In genomic region chr3:141537866-141538265, GRCh38 we compare ENCODE assay signal across 17 cellular contexts. TPM values are rescaled to one million over a fixed set of nuclear protein-coding genes. Genes with fewer than 3 reads are reported as not detected.
DNase-seq lines count a peak whose midpoint lies in the region; ATAC-seq, FAIRE-seq and TF ChIP-seq lines count a peak whose summit lies in the region.
"Had no signal": no experiment of that assay in that cellular context is flagged by ENCODE, and none has a peak within 500 bp of the region (broad histone marks: within the 10 kb centered on the region; RNA-seq: fewer than 3 reads in every experiment).

No MANE protein-coding gene starts in this region.

- dilution Hi-C loops in endothelial cell of umbilical vein (cut with MboI; ENCODE audit: extremely low pct_ligation_motif_present, low sequenced_read_pairs): no loop called here

- no peak for DNase-seq in A549 (ENCODE audit: low read depth in 1 of 2, low spot score in 1 of 2)
- DNase-seq in HCT116 (ENCODE audit: low read depth, low spot score): no peak
- DNase-seq in endothelial cell of umbilical vein (ENCODE audit: low read depth, low spot score): no peak
- no peak for DNase-seq in glutamatergic neuron
- no peak for DNase-seq in cerebellar nuclear complex (lab: John Stamatoyannopoulos, UW)
- no peak for DNase-seq in HuH-7.5 (ENCODE audit: low spot score)
- no peak for DNase-seq in NCI-H187 treated with DMSO at 0.1 percent for 48 hours (lab: John Stamatoyannopoulos, UW)
- DNase-seq: CD8-positive, alpha-beta memory T cell; DMS79; H7; NCI-H1105 treated with DMSO at 0.1 percent for 48 hours; NCI-H1694; NCI-H2107; NCI-H524; RPMI8226; SIG-M5 had no signal

- peaks cover 2% of the 10 kb centered on the region for H3K27me3 Mint-ChIP-seq in glutamatergic neuron (ENCODE audit: unreplicated experiment)
- H3K27me3 Mint-ChIP-seq: CD8-positive, alpha-beta memory T cell had no signal

- BruUV-seq in HCT116 (replicated peaks; lab: Mats Ljungman, UMichigan) (no TSS peak), endothelial cell of umbilical vein (replicated peaks; lab: Mats Ljungman, UMichigan) (no TSS peak)

- POLR2A ChIA-PET in A549 (lab: Yijun Ruan, JAX): no interaction called here
- POLR2A ChIA-PET in HCT116 (lab: Charles Lee): no interaction called here
- POLR2A ChIA-PET in endothelial cell of umbilical vein (lab: Charles Lee): no interaction called here

- H3K27me3 ChIP-seq in HCT116 (ENCODE audit: insufficient read depth, low read length): no peaks in the 10 kb centered on the region
- no peaks in the 10 kb centered on the region for H3K27me3 ChIP-seq in endothelial cell of umbilical vein (ENCODE audit: control insufficient read depth in 2 of 2, insufficient read depth in 2 of 2, low read length in 2 of 2)

- H3K9me2 ChIP-seq in HCT116 (ENCODE audit: insufficient read depth): no peaks in the 10 kb centered on the region

- H3K79me2 ChIP-seq in HCT116 (ENCODE audit: insufficient read depth, low read length): no peaks in the 10 kb centered on the region
- peaks cover 59% of the 10 kb centered on the region for H3K79me2 ChIP-seq in endothelial cell of umbilical vein (ENCODE audit: control insufficient read depth, insufficient read depth, low read length)

- H3K36me3 Mint-ChIP-seq in glutamatergic neuron (ENCODE audit: unreplicated experiment): peaks cover 11% of the 10 kb centered on the region

- peaks cover 23% of the 10 kb centered on the region for H3K4me1 Mint-ChIP-seq in glutamatergic neuron (ENCODE audit: low read depth, unreplicated experiment)

- TF ChIP-seq CTCF in A549 (IDR thresholded peaks at IDR 0.05): no peak
- no peak for TF ChIP-seq CTCF in HCT116 (IDR thresholded peaks at IDR 0.05 in 2 of 3, conservative IDR thresholded peaks at IDR 0.05 in 1 of 3; ENCODE audit: borderline replicate concordance in 1 of 3, insufficient read depth in 1 of 3, low read depth in 2 of 3, low read length in 2 of 3)
- no peak for TF ChIP-seq CTCF in endothelial cell of umbilical vein (IDR thresholded peaks at IDR 0.05; ENCODE audit: extremely low read depth in 1 of 2, insufficient read depth in 1 of 2, low read depth in 1 of 2, low read length in 2 of 2)
- TF ChIP-seq CTCF in glutamatergic neuron (IDR thresholded peaks at IDR 0.05; ENCODE audit: partially characterized antibody, unreplicated experiment): no peak

- H3K4me3 ChIP-seq in A549 (no peak overlapping the region), HCT116 (replicated peaks in 1 of 2; ENCODE audit: low read depth in 1 of 2, low read length in 2 of 2) (no peak overlapping the region), endothelial cell of umbilical vein (replicated peaks in 1 of 3; ENCODE audit: insufficient read depth in 1 of 3, low read depth in 1 of 3, low read length in 3 of 3) (no peak overlapping the region)

- H3K9ac ChIP-seq in HCT116 (ENCODE audit: low read length) (no peak overlapping the region), endothelial cell of umbilical vein (replicated peaks; ENCODE audit: extremely low read depth, insufficient read depth, low read length) (no peak overlapping the region)

- FAIRE-seq in A549 (lab: Jason Lieb, UNC) (no peak), endothelial cell of umbilical vein (lab: Jason Lieb, UNC) (peak; percentile 55)

- peak overlapping the region; percentile 65 for H3K27ac Mint-ChIP-seq in glutamatergic neuron (ENCODE audit: unreplicated experiment)

- TF ChIP-seq RAD21 in A549 (conservative IDR thresholded peaks at IDR 0.05 in 1 of 2, IDR thresholded peaks at IDR 0.05 in 1 of 2) (no peak), HCT116 (IDR thresholded peaks at IDR 0.05; ENCODE audit: low read depth) (no peak)

- peaks cover 2% of the 10 kb centered on the region for H3K9me3 Mint-ChIP-seq in glutamatergic neuron (ENCODE audit: unreplicated experiment)

- peak overlapping the region; percentile 6 for H3K4me3 Mint-ChIP-seq in glutamatergic neuron (ENCODE audit: unreplicated experiment)
- H3K4me3 Mint-ChIP-seq: CD8-positive, alpha-beta memory T cell had no signal

- H3K9me3 ChIP-seq in A549 (peaks cover 3% of the 10 kb centered on the region; the same call in 2 of the 3 replicates), HCT116 (ENCODE audit: control insufficient read depth in 1 of 2, insufficient read depth in 1 of 2, low read depth in 1 of 2, low read length in 2 of 2) (no peaks in the 10 kb centered on the region), endothelial cell of umbilical vein (replicated peaks; ENCODE audit: control insufficient read depth, insufficient read depth, low read length) (peaks cover 4% of the 10 kb centered on the region)

- H3K4me1 ChIP-seq in A549 (peaks cover 38% of the 10 kb centered on the region), HCT116 (ENCODE audit: control insufficient read depth in 1 of 2, insufficient read depth in 2 of 2, low read length in 2 of 2) (peaks cover 9 to 21% of the 10 kb centered on the region in 2 experiments), endothelial cell of umbilical vein (ENCODE audit: control insufficient read depth, extremely low read depth, insufficient read depth, low read length) (peaks cover 23% of the 10 kb centered on the region)

- CTCF ChIA-PET in A549 (lab: Yijun Ruan, JAX) (interaction anchor here (0.6 kb wide), 1 partner anchor 96 kb away, joined by 3 read pairs; no protein-coding TSS in a partner anchor), HCT116 (lab: Charles Lee) (no interaction called here), endothelial cell of umbilical vein (lab: Charles Lee) (interaction anchor here (0.9 kb wide), 1 partner anchor 23 kb away, joined by 3 read pairs; no protein-coding TSS in a partner anchor)

- TF ChIP-seq POLR2A in A549 (IDR thresholded peaks at IDR 0.05; ENCODE audit: low read length) (no peak), HCT116 (IDR thresholded peaks at IDR 0.05; ENCODE audit: borderline replicate concordance, extremely low read depth, insufficient read depth, insufficient read length) (no peak), endothelial cell of umbilical vein (IDR thresholded peaks at IDR 0.05; ENCODE audit: low read depth, low read length) (no peak)

- intact Hi-C loops in HCT116 (cut with micrococcal nuclease): no loop called here
- intact Hi-C loops in endothelial cell of umbilical vein (cut with micrococcal nuclease): loop anchor here (1.0 to 2.0 kb wide), 2 partner anchors 8 to 19 kb away; no protein-coding TSS in a partner anchor

- H3K9me1 ChIP-seq in endothelial cell of umbilical vein (replicated peaks; ENCODE audit: control insufficient read depth, extremely low read depth, insufficient read depth, low read length): no peaks in the 10 kb centered on the region

- RAD21 ChIA-PET in HCT116 (lab: Charles Lee; ENCODE audit: low non-redundant PET in 1 of 2, low total read pairs in 2 of 2, uncharacterized antibody in 2 of 2, unreplicated experiment in 2 of 2): no interaction called here

- H4K20me1 ChIP-seq in HCT116 (ENCODE audit: insufficient read depth): no peaks in the 10 kb centered on the region
- H4K20me1 ChIP-seq in endothelial cell of umbilical vein (replicated peaks; ENCODE audit: control insufficient read depth, extremely low read depth, insufficient read depth, low read length): peaks cover 2% of the 10 kb centered on the region

- H3K36me3 ChIP-seq in HCT116 (ENCODE audit: control insufficient read depth in 1 of 2, insufficient read depth in 2 of 2, low read length in 2 of 2): peaks cover 0 to 7% of the 10 kb centered on the region in 2 experiments; a peak in 1 of 4 replicates
- peaks cover 2 to 16% of the 10 kb centered on the region in 2 experiments for H3K36me3 ChIP-seq in endothelial cell of umbilical vein (ENCODE audit: control insufficient read depth in 2 of 2, extremely low read depth in 1 of 2, insufficient read depth in 2 of 2, low read length in 2 of 2)

- H3K4me2 ChIP-seq in A549 (peak overlapping the region; percentile 54), HCT116 (ENCODE audit: low read length) (peak overlapping the region; percentile 44; the same call in 1 of the 2 replicates), endothelial cell of umbilical vein (ENCODE audit: insufficient read depth, low read length) (peak overlapping the region; percentile 38)

- H2AFZ ChIP-seq in HCT116 (ENCODE audit: low read depth, low read length, poor library complexity, severe bottlenecking) (no peak overlapping the region), endothelial cell of umbilical vein (ENCODE audit: low read depth, low read length) (no peak overlapping the region)

- H3K27ac ChIP-seq in A549 (peak overlapping the region in 1 of 2 experiments; percentile 36; a peak in 2 of 6 replicates), HCT116 (ENCODE audit: low read depth, low read length) (no peak overlapping the region), endothelial cell of umbilical vein (ENCODE audit: insufficient read depth, low read depth, low read length) (no peak overlapping the region)

- ATAC-seq in A549 (no peak), HCT116 (no peak), HG02870 (IDR thresholded peaks at IDR 0.05; ENCODE audit: unreplicated experiment) (no peak)

- no peak for TF ChIP-seq EP300 in A549 (IDR thresholded peaks at IDR 0.05)

TF ChIP-seq in A549, 52 proteins besides CTCF, POLR2A, EP300 and RAD21:
- TF ChIP-seq TP53 (CRISPR knock-in tag; IDR thresholded peaks at IDR 0.05) (no peak), ZFP36 (IDR thresholded peaks at IDR 0.05; ENCODE audit: borderline replicate concordance, partially characterized antibody) (no peak)
TF ChIP-seq in A549: peak in this region for 0.

TF ChIP-seq in endothelial cell of umbilical vein, 7 proteins besides CTCF, POLR2A, EP300 and RAD21:
- TF ChIP-seq MYC (IDR thresholded peaks at IDR 0.05; ENCODE audit: low read depth, low read length): no peak

RNA-seq across cellular contexts. Expression of gene RASA2, which starts 51.0 kb away (rescaled TPM):
- polyA plus RNA-seq in A549 (2011; rRNA removed) (9.2 and 12.0 TPM in 2 replicates), A549 (2017; fragmentation: RNase III; extraction: RNeasy Plus Mini Kit Qiagen cat#74134 plus additional on column Dnase treatment) (5.0 to 6.8 TPM (median 6.7 TPM) in 3 replicates), endothelial cell of umbilical vein (3.0 and 3.1 TPM in 2 replicates)
- 2.0 and 2.1 TPM in 2 replicates for polyA plus RNA-seq in A549 (2012; cell fraction: cytosol; rRNA removed)
- polyA plus RNA-seq in A549 (2012; cell fraction: nucleus; rRNA removed): 2.7 and 3.1 TPM in 2 replicates
- 4.9 and 7.9 TPM in 2 replicates for polyA minus RNA-seq in A549 (2011; rRNA and poly(A)+ RNA removed)
- total RNA-seq in HCT116 (2021; ENCODE audit: unreplicated experiment) (12.8 TPM), endothelial cell of umbilical vein (14.2 and 20.2 TPM in 2 replicates), glutamatergic neuron (ENCODE audit: unreplicated experiment) (13.2 TPM)
- polyA plus RNA-seq in HCT116 (2012): 1.9 and 2.9 TPM in 2 replicates
- 2.8 and 3.5 TPM in 2 replicates for polyA plus RNA-seq in endothelial cell of umbilical vein (2011; cell fraction: cytosol; rRNA removed)
- polyA plus RNA-seq in endothelial cell of umbilical vein (2011; cell fraction: nucleus; rRNA removed): 23.1 and 33.2 TPM in 2 replicates
- 6.6 and 8.6 TPM in 2 replicates for polyA plus RNA-seq in endothelial cell of umbilical vein (2012)
- 13.6 and 14.0 TPM in 2 replicates for polyA minus RNA-seq in endothelial cell of umbilical vein
- polyA minus RNA-seq in endothelial cell of umbilical vein (2011; cell fraction: cytosol; rRNA and poly(A)+ RNA removed): 4.9 TPM
- 21.7 and 35.2 TPM in 2 replicates for polyA minus RNA-seq in endothelial cell of umbilical vein (2011; cell fraction: nucleus; rRNA and poly(A)+ RNA removed)
